In the genomic region with DNA sequence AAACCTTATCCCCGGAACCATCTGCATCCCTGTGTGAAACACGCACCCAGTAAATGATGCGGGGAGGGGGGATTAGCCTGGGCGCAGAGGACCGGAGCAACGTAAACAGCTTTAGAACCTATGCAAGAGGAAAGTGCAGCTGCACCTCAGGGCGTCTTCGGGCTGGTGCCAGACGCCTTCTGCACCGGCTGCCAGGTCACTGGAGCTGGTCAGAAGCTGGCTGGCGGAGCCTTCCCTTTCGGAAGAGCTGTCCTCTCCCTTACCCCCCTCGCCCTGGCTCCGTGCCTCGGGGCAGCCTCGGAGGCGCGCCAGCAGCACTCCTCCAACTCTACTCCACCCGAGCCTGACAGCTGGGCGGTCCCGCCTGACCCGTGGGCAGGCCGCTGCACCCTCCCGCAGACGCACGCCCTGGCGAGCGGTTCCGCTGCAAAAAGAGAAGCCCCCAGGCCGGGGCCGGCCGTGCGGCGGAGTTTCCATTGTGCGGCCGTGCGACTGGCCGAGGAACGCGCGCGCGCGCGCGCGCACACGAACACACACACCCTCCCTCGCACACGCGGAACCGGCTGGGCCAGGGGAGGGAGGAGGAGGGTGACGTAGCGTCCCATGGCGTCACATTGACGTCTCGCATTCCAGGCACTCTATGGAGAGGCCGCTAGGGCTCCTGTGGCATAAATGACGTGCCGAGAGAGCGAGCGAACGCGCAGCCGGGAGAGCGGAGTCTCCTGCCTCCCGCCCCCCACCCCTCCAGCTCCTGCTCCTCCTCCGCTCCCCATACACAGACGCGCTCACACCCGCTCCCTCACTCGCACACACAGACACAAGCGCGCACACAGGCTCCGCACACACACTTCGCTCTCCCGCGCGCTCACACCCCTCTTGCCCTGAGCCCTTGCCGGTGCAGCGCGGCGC, we compare ENCODE assay signal across 1 cellular context.
A peak's percentile ranks its signal among the peaks of the same experiment; 100 is the strongest.
TF ChIP-seq lines count a peak whose summit lies in the region.

NR4A3 (plus strand) TSS at position 699 of the 909 bp plus-strand sequence. CDS start 6,158 bp downstream, outside the sequence.

TF ChIP-seq in K562, 482 proteins besides CTCF, POLR2A, EP300 and RAD21 (continued from another document and continues in another):
- TF ChIP-seq TBL1XR1 (IDR thresholded peaks at IDR 0.05; ENCODE audit: low read length in 2 of 2) (peak in 1 of 2 experiments; percentile 74; a peak in 2 of 4 replicates), GMEB1 (CRISPR knock-in tag; IDR thresholded peaks at IDR 0.05) (peak; percentile 70), RB1 (IDR thresholded peaks at IDR 0.05; ENCODE audit: low read depth) (no peak; the same call in 1 of the 2 replicates), BCL6 (CRISPR knock-in tag; IDR thresholded peaks at IDR 0.05) (no peak), ZNF639 (CRISPR knock-in tag; conservative IDR thresholded peaks at IDR 0.05 in 1 of 2, IDR thresholded peaks at IDR 0.05 in 1 of 2) (no peak), HCFC1 (IDR thresholded peaks at IDR 0.05; ENCODE audit: low read depth, low read length) (no peak), ZNF41 (CRISPR knock-in tag; conservative IDR thresholded peaks at IDR 0.05) (no peak), RBM17 (IDR thresholded peaks at IDR 0.05; ENCODE audit: borderline replicate concordance, low read depth, low read length) (no peak), ZNF318 (IDR thresholded peaks at IDR 0.05; ENCODE audit: borderline replicate concordance in 1 of 2, low read depth in 1 of 2) (peak in 1 of 2 experiments; percentile 71; a peak in 2 of 4 replicates), ZNF589 (CRISPR knock-in tag; IDR thresholded peaks at IDR 0.05; ENCODE audit: low read depth) (no peak), LEF1 (IDR thresholded peaks at IDR 0.05) (no peak), EP400 (IDR thresholded peaks at IDR 0.05) (no peak; the same call in 1 of the 2 replicates), ZBTB17 (CRISPR knock-in tag; IDR thresholded peaks at IDR 0.05) (peak; percentile 59; the same call in 1 of the 2 replicates), ZBTB12 (CRISPR knock-in tag; IDR thresholded peaks at IDR 0.05) (peak; percentile 90), PYGO2 (tag; IDR thresholded peaks at IDR 0.05) (no peak), TFAM (CRISPR knock-in tag; conservative IDR thresholded peaks at IDR 0.05) (no peak), CBFA2T3 (IDR thresholded peaks at IDR 0.05) (0 out of 2 replicates have a peak, but pooled peaks have one; percentile 2), DMBX1 (CRISPR knock-in tag; IDR thresholded peaks at IDR 0.05; ENCODE audit: borderline replicate concordance) (no peak), TAF15 (IDR thresholded peaks at IDR 0.05; ENCODE audit: low read depth, low read length) (no peak), ZBTB7A (IDR thresholded peaks at IDR 0.05; ENCODE audit: borderline replicate concordance, control insufficient read depth, low read depth, low read length) (0 out of 2 replicates have a peak, but pooled peaks have one; percentile 26), L3MBTL2 (IDR thresholded peaks at IDR 0.05) (peak; percentile 37; the same call in 1 of the 2 replicates), ZNF197 (CRISPR knock-in tag; IDR thresholded peaks at IDR 0.05; ENCODE audit: low read depth) (no peak), PHB2 (IDR thresholded peaks at IDR 0.05; ENCODE audit: low read depth) (no peak), FOXA3 (CRISPR knock-in tag; conservative IDR thresholded peaks at IDR 0.05 in 1 of 2, IDR thresholded peaks at IDR 0.05 in 1 of 2) (0 out of 4 replicates have a peak, but pooled peaks of 1 of the 2 experiments have one; percentile 11), ZKSCAN3 (CRISPR knock-in tag; IDR thresholded peaks at IDR 0.05) (no peak), YY1 (IDR thresholded peaks at IDR 0.05; ENCODE audit: borderline replicate concordance in 1 of 3, control insufficient read depth in 1 of 3, extremely low read depth in 1 of 3, insufficient read depth in 3 of 3, insufficient read length in 1 of 3, insufficient replicate concordance in 2 of 3, low read depth in 1 of 3, low read length in 2 of 3) (peak in 1 of 3 experiments; percentile 12), RNF2 (IDR thresholded peaks at IDR 0.05) (0 out of 2 replicates have a peak, but pooled peaks have one; percentile 20), CREB1 (IDR thresholded peaks at IDR 0.05) (peak; percentile 98), CREB1 (CRISPR knock-in tag; IDR thresholded peaks at IDR 0.05) (peak; percentile 96), ZC3H8 (IDR thresholded peaks at IDR 0.05) (no peak), TRIM28 (IDR thresholded peaks at IDR 0.05) (no peak), RBFOX2 (IDR thresholded peaks at IDR 0.05; ENCODE audit: low read depth, low read length) (peak; percentile 73), SAFB (IDR thresholded peaks at IDR 0.05; ENCODE audit: borderline replicate concordance, low read depth, low read length) (no peak; the same call in 1 of the 2 replicates), CBX1 (IDR thresholded peaks at IDR 0.05; ENCODE audit: low read depth) (0 out of 2 replicates have a peak, but pooled peaks have one; percentile 18), ZNF384 (IDR thresholded peaks at IDR 0.05; ENCODE audit: low read depth, low read length) (no peak), KDM1A (IDR thresholded peaks at IDR 0.05) (no peak), ZNF3 (CRISPR knock-in tag; IDR thresholded peaks at IDR 0.05) (no peak), ZNF507 (tag; conservative IDR thresholded peaks at IDR 0.05) (no peak), BHLHE40 (IDR thresholded peaks at IDR 0.05; ENCODE audit: low read length) (peak; percentile 72)
- TF ChIP-seq, protein P1, sequence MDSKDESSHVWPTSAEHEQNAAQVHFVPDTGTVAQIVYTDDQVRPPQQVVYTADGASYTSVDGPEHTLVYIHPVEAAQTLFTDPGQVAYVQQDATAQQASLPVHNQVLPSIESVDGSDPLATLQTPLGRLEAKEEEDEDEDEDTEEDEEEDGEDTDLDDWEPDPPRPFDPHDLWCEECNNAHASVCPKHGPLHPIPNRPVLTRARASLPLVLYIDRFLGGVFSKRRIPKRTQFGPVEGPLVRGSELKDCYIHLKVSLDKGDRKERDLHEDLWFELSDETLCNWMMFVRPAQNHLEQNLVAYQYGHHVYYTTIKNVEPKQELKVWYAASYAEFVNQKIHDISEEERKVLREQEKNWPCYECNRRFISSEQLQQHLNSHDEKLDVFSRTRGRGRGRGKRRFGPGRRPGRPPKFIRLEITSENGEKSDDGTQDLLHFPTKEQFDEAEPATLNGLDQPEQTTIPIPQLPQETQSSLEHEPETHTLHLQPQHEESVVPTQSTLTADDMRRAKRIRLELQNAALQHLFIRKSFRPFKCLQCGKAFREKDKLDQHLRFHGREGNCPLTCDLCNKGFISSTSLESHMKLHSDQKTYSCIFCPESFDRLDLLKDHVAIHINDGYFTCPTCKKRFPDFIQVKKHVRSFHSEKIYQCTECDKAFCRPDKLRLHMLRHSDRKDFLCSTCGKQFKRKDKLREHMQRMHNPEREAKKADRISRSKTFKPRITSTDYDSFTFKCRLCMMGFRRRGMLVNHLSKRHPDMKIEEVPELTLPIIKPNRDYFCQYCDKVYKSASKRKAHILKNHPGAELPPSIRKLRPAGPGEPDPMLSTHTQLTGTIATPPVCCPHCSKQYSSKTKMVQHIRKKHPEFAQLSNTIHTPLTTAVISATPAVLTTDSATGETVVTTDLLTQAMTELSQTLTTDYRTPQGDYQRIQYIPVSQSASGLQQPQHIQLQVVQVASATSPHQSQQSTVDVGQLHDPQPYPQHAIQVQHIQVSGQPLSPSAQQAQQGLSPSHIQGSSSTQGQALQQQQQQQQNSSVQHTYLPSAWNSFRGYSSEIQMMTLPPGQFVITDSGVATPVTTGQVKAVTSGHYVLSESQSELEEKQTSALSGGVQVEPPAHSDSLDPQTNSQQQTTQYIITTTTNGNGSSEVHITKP (IDR thresholded peaks at IDR 0.05; ENCODE audit: partially characterized antibody): peak; percentile 45
- TF ChIP-seq, protein P2, sequence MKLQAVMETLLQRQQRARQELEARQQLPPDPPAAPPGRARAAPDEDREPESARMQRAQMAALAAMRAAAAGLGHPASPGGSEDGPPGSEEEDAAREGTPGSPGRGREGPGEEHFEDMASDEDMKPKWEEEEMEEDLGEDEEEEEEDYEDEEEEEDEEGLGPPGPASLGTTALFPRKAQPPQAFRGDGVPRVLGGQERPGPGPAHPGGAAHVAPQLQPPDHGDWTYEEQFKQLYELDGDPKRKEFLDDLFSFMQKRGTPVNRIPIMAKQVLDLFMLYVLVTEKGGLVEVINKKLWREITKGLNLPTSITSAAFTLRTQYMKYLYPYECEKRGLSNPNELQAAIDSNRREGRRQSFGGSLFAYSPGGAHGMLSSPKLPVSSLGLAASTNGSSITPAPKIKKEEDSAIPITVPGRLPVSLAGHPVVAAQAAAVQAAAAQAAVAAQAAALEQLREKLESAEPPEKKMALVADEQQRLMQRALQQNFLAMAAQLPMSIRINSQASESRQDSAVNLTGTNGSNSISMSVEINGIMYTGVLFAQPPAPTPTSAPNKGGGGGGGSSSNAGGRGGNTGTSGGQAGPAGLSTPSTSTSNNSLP (IDR thresholded peaks at IDR 0.05; ENCODE audit: borderline replicate concordance, low read depth, low read length): no peak
